9 cellular contexts compared by ENCODE assay signal in the genomic region with DNA sequence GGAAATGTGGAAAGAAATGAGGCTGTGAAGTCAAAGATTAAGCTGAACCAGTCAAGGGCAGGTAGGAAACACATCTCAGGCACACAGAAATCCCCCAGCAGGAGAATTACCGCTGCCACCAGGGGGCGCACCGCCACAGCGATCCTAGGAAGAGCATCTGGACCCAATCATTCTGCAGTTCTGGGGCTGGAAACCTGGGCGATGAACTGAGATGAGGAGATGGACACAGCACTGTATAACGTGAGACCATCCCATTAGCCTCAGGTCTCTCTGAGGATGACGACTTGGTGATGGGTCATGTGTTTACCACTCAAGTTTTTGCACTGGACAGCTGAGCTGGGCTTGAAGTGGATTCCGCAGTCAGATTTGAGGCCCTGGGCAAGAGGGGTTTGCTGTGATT. TPM values are rescaled to one million over a fixed set of nuclear protein-coding genes. Genes with fewer than 3 reads are reported as not detected.
DNase-seq lines count a peak whose midpoint lies in the region; ATAC-seq and TF ChIP-seq lines count a peak whose summit lies in the region.
"Had no signal": no experiment of that assay in that cellular context is flagged by ENCODE, and none has a peak within 500 bp of the region (broad histone marks: within the 10 kb centered on the region; RNA-seq: fewer than 3 reads in every experiment).

No MANE protein-coding gene starts in this region.

- no peak overlapping the region for H3K4me3 Mint-ChIP-seq in CD4-positive, alpha-beta memory T cell
- no peak overlapping the region for H3K4me3 Mint-ChIP-seq in activated CD4-positive, alpha-beta T cell treated with anti-CD3 and anti-CD28 coated beads, Interleukin-2, amount 10 ng/mL, durations not matched to agents 7 days and 5 days
- no peak overlapping the region for H3K4me3 Mint-ChIP-seq in naive B cell
- H3K4me3 Mint-ChIP-seq in stimulated activated memory B cell treated with anti-CD40 and anti-IgM and Interleukin-4, amounts not matched to agents 10 μg/mL and 1 μg/mL and 100 μg/mL, for 72 hours = no peak overlapping the region
- H3K4me3 Mint-ChIP-seq: IgD-negative memory B cell had no signal

- H3K4me3 ChIP-seq in CD4-positive, alpha-beta memory T cell (ENCODE audit: low read length in 2 of 2) = no peak overlapping the region
- no peak overlapping the region for H3K4me3 ChIP-seq in epithelial cell of esophagus (ENCODE audit: low read length)

- H3K9me3 Mint-ChIP-seq in CD4-positive, alpha-beta memory T cell = peaks cover 0 to 4% (median 0%) of the 10 kb centered on the region in 8 donors
- H3K9me3 Mint-ChIP-seq in activated CD4-positive, alpha-beta T cell treated with anti-CD3 and anti-CD28 coated beads, Interleukin-2, amount 10 ng/mL, durations not matched to agents 7 days and 5 days = no peaks in the 10 kb centered on the region
- peaks cover 0 to 2% (median 0%) of the 10 kb centered on the region in 7 donors for H3K9me3 Mint-ChIP-seq in naive B cell
- H3K9me3 Mint-ChIP-seq in stimulated activated memory B cell treated with anti-CD40 and anti-IgM and Interleukin-4, amounts not matched to agents 10 μg/mL and 1 μg/mL and 100 μg/mL, for 72 hours = no peaks in the 10 kb centered on the region

- ATAC-seq in GM21825 (IDR thresholded peaks at IDR 0.05; ENCODE audit: unreplicated experiment) = peak; percentile 77
- peak in 1 of 2 donors; percentile 33 for ATAC-seq in naive B cell (ENCODE audit: low read depth in 2 of 2)
- peak; percentile 36 for ATAC-seq in stimulated activated memory B cell treated with anti-CD40 and anti-IgM and Interleukin-4, amounts not matched to agents 10 μg/mL and 1 μg/mL and 100 μg/mL, for 72 hours
- ATAC-seq in GM21526 (IDR thresholded peaks at IDR 0.05; ENCODE audit: low FRiP score, unreplicated experiment) = no peak

- H3K27me3 Mint-ChIP-seq in CD4-positive, alpha-beta memory T cell = peaks cover 10 to 19% of the 10 kb centered on the region in 2 donors
- H3K27me3 Mint-ChIP-seq in activated CD4-positive, alpha-beta T cell treated with anti-CD3 and anti-CD28 coated beads, Interleukin-2, amount 10 ng/mL, durations not matched to agents 7 days and 5 days = peaks cover 12% of the 10 kb centered on the region
- H3K27me3 Mint-ChIP-seq in naive B cell = peaks cover 38 to 62% (median 53%) of the 10 kb centered on the region in 3 donors
- H3K27me3 Mint-ChIP-seq in stimulated activated memory B cell treated with anti-CD40 and anti-IgM and Interleukin-4, amounts not matched to agents 10 μg/mL and 1 μg/mL and 100 μg/mL, for 72 hours = peaks cover 52% of the 10 kb centered on the region

- H3K9me3 ChIP-seq in CD4-positive, alpha-beta memory T cell (ENCODE audit: control insufficient read depth in 1 of 2, low read length in 2 of 2) = no peaks in the 10 kb centered on the region

- no peaks in the 10 kb centered on the region for H3K4me1 Mint-ChIP-seq in CD4-positive, alpha-beta memory T cell
- H3K4me1 Mint-ChIP-seq in activated CD4-positive, alpha-beta T cell treated with anti-CD3 and anti-CD28 coated beads, Interleukin-2, amount 10 ng/mL, durations not matched to agents 7 days and 5 days = no peaks in the 10 kb centered on the region
- no peaks in the 10 kb centered on the region for H3K4me1 Mint-ChIP-seq in naive B cell
- H3K4me1 Mint-ChIP-seq in stimulated activated memory B cell treated with anti-CD40 and anti-IgM and Interleukin-4, amounts not matched to agents 10 μg/mL and 1 μg/mL and 100 μg/mL, for 72 hours = no peaks in the 10 kb centered on the region
- H3K4me1 Mint-ChIP-seq: IgD-negative memory B cell had no signal

- peak in 3 of 5 donors; percentile 10 to 20 (median 17) for DNase-seq in CD4-positive, alpha-beta memory T cell
- peak; percentile 81 for DNase-seq in NCI-H345 treated with DMSO at 0.1 percent for 48 hours (lab: John Stamatoyannopoulos, UW; ENCODE audit: unreplicated experiment)
- peak; percentile 63 for DNase-seq in activated CD4-positive, alpha-beta T cell treated with anti-CD3 and anti-CD28 coated beads, Interleukin-2, amount 10 ng/mL, durations not matched to agents 7 days and 5 days
- DNase-seq in epithelial cell of esophagus (ENCODE audit: low read depth) = peak; percentile 64
- DNase-seq in naive B cell = peak; percentile 33

- H3K27ac Mint-ChIP-seq in CD4-positive, alpha-beta memory T cell = no peak overlapping the region
- H3K27ac Mint-ChIP-seq in activated CD4-positive, alpha-beta T cell treated with anti-CD3 and anti-CD28 coated beads, Interleukin-2, amount 10 ng/mL, durations not matched to agents 7 days and 5 days = no peak overlapping the region
- no peak overlapping the region for H3K27ac Mint-ChIP-seq in naive B cell
- H3K27ac Mint-ChIP-seq in stimulated activated memory B cell treated with anti-CD40 and anti-IgM and Interleukin-4, amounts not matched to agents 10 μg/mL and 1 μg/mL and 100 μg/mL, for 72 hours = no peak overlapping the region
- H3K27ac Mint-ChIP-seq: IgD-negative memory B cell had no signal

- POLR2A ChIA-PET in CD4-positive, alpha-beta memory T cell (lab: Charles Lee; ENCODE audit: partially characterized antibody) = no interaction called here
- POLR2A ChIA-PET in activated CD4-positive, alpha-beta T cell treated with anti-CD3 and anti-CD28 coated beads, Interleukin-2, amount 10 ng/mL, durations not matched to agents 7 days and 5 days (lab: Charles Lee) = no interaction called here

- H3K27me3 ChIP-seq in CD4-positive, alpha-beta memory T cell (ENCODE audit: insufficient read depth, low read length) = no peaks in the 10 kb centered on the region

- TF ChIP-seq CTCF in epithelial cell of esophagus (IDR thresholded peaks at IDR 0.05; ENCODE audit: insufficient read depth, low read depth, low read length, missing control alignments) = peak; percentile 89

- no peaks in the 10 kb centered on the region for H3K36me3 Mint-ChIP-seq in CD4-positive, alpha-beta memory T cell
- H3K36me3 Mint-ChIP-seq in activated CD4-positive, alpha-beta T cell treated with anti-CD3 and anti-CD28 coated beads, Interleukin-2, amount 10 ng/mL, durations not matched to agents 7 days and 5 days (ENCODE audit: low read depth) = no peaks in the 10 kb centered on the region
- no peaks in the 10 kb centered on the region for H3K36me3 Mint-ChIP-seq in naive B cell
- H3K36me3 Mint-ChIP-seq in stimulated activated memory B cell treated with anti-CD40 and anti-IgM and Interleukin-4, amounts not matched to agents 10 μg/mL and 1 μg/mL and 100 μg/mL, for 72 hours = no peaks in the 10 kb centered on the region
- H3K36me3 Mint-ChIP-seq: IgD-negative memory B cell had no signal

- intact Hi-C loops in CD4-positive, alpha-beta memory T cell (cut with micrococcal nuclease) = loop anchor here (5.0 kb wide), 1 partner anchor 456 kb away; no protein-coding TSS in a partner anchor

- CTCF ChIA-PET in CD4-positive, alpha-beta memory T cell (lab: Charles Lee; ENCODE audit: partially characterized antibody) = interaction anchor here (1.2 to 1.9 kb wide), 3 partner anchors 11 to 14 kb away, joined by 3 to 7 read pairs (median 4); no protein-coding TSS in a partner anchor
- CTCF ChIA-PET in activated CD4-positive, alpha-beta T cell treated with anti-CD3 and anti-CD28 coated beads, Interleukin-2, amount 10 ng/mL, durations not matched to agents 7 days and 5 days (lab: Charles Lee) = interaction anchor here (0.9 kb wide), 1 partner anchor 13 kb away, joined by 3 read pairs; no protein-coding TSS in a partner anchor

- H3K27ac ChIP-seq in CD4-positive, alpha-beta memory T cell (ENCODE audit: low read depth, low read length) = no peak overlapping the region

- H3K4me1 ChIP-seq in CD4-positive, alpha-beta memory T cell (ENCODE audit: insufficient read depth, low read length) = no peaks in the 10 kb centered on the region

- H3K36me3 ChIP-seq in CD4-positive, alpha-beta memory T cell (ENCODE audit: insufficient read depth, low read length) = no peaks in the 10 kb centered on the region

RNA-seq across cellular contexts. Expression of a gene that starts 6.4 kb away (rescaled TPM):
- total RNA-seq in CD4-positive, alpha-beta memory T cell = not detected
- polyA plus RNA-seq in CD4-positive, alpha-beta memory T cell = not detected
- not detected for total RNA-seq in activated CD4-positive, alpha-beta T cell treated with anti-CD3 and anti-CD28 coated beads, Interleukin-2, amount 10 ng/mL, durations not matched to agents 7 days and 5 days
- under 1 TPM in 2 of 6 donors, not detected in 4; 0.09 to 0.13 TPM for polyA plus RNA-seq in naive B cell (ENCODE audit: low read depth in 6 of 6)
- polyA plus RNA-seq: IgD-negative memory B cell had no signal

Comparison
In these comparisons a context has a peak if more than half of its experiments do, and no peak if none do; other contexts are left out.
1. DNase-seq: peak in every context shown above with its lines; median percentile 81 in NCI-H345 treated with DMSO at 0.1 percent for 48 hours; 64 in epithelial cell of esophagus; 63 in activated CD4-positive, alpha-beta T cell treated with anti-CD3 and anti-CD28 coated beads, Interleukin-2, amount 10 ng/mL, durations not matched to agents 7 days and 5 days; 33 in naive B cell; 17 in CD4-positive, alpha-beta memory T cell.